Comparison of ENCODE assay signal across 1 cellular context in genomic region chr19:18176367-18177310, GRCh38.
TF ChIP-seq lines count a peak whose summit lies in the region.

No MANE protein-coding gene starts in this region.

TF ChIP-seq in SK-N-SH, 30 proteins besides CTCF, POLR2A, EP300 and RAD21 (continued from another document):
- TF ChIP-seq TAF1 (IDR thresholded peaks at IDR 0.05; ENCODE audit: borderline replicate concordance, low read depth, low read length) (no peak), USF2 (IDR thresholded peaks at IDR 0.05; ENCODE audit: borderline replicate concordance, low read depth, low read length) (no peak), JUND (IDR thresholded peaks at IDR 0.05) (no peak), FOSL2 (IDR thresholded peaks at IDR 0.05; ENCODE audit: borderline replicate concordance, low read depth) (no peak)
